1 cellular context compared by ENCODE assay signal in genomic region chr19:40736661-40737060, GRCh38.
A peak's percentile ranks its signal among the peaks of the same experiment; 100 is the strongest.
TF ChIP-seq lines count a peak whose summit lies in the region.

No MANE protein-coding gene starts in this region.

TF ChIP-seq in K562, 482 proteins besides CTCF, POLR2A, EP300 and RAD21:
- TF ChIP-seq ZBTB26 (CRISPR knock-in tag; IDR thresholded peaks at IDR 0.05) (no peak), ARID1B (IDR thresholded peaks at IDR 0.05) (no peak), ZNF121 (CRISPR knock-in tag; conservative IDR thresholded peaks at IDR 0.05) (peak; percentile 29)
